Comparison of ENCODE assay signal across 13 cellular contexts in genomic region chr13:48431431-48431830, GRCh38. TPM values are rescaled to one million over a fixed set of nuclear protein-coding genes. Genes with fewer than 3 reads are reported as not detected.
DNase-seq lines count a peak whose midpoint lies in the region; ATAC-seq, FAIRE-seq and TF ChIP-seq lines count a peak whose summit lies in the region.
"Had no signal": no experiment of that assay in that cellular context is flagged by ENCODE, and none has a peak within 500 bp of the region (broad histone marks: within the 10 kb centered on the region; RNA-seq: fewer than 3 reads in every experiment).

No MANE protein-coding gene starts in this region.

- H3K4me3 ChIP-seq in right atrium auricular region = no peak overlapping the region
- H3K4me3 ChIP-seq in astrocyte (ENCODE audit: insufficient read depth, low read depth, low read length) = no peak overlapping the region
- H3K4me3 ChIP-seq in uterus = no peak overlapping the region
- H3K4me3 ChIP-seq: esophagus muscularis mucosa had no signal

- H3K27ac ChIP-seq in right atrium auricular region (peak overlapping the region; percentile 14 to 33), astrocyte (ENCODE audit: low read depth, low read length) (peak overlapping the region; percentile 37), uterus (peak overlapping the region; percentile 66 to 82)
- H3K27ac ChIP-seq: C4-2B had no signal

- peak overlapping the region; percentile 75 for H3K27ac Mint-ChIP-seq in astrocyte (ENCODE audit: unreplicated experiment)

- peaks cover 14% of the 10 kb centered on the region for H3K4me1 Mint-ChIP-seq in astrocyte (ENCODE audit: low read depth, unreplicated experiment)

- no peaks in the 10 kb centered on the region for H3K36me3 Mint-ChIP-seq in astrocyte (ENCODE audit: low read depth, unreplicated experiment)

- no peaks in the 10 kb centered on the region for H3K79me2 ChIP-seq in astrocyte (ENCODE audit: insufficient read depth, low read length)

- H3K4me2 ChIP-seq in astrocyte (ENCODE audit: low read length) = peak overlapping the region; percentile 48

- H4K20me1 ChIP-seq in astrocyte (ENCODE audit: insufficient read depth, low read length) = no peaks in the 10 kb centered on the region

- H3K27me3 ChIP-seq in right atrium auricular region = no peaks in the 10 kb centered on the region
- no peaks in the 10 kb centered on the region for H3K27me3 ChIP-seq in astrocyte (ENCODE audit: insufficient read depth, low read length)
- no peaks in the 10 kb centered on the region for H3K27me3 ChIP-seq in uterus
- H3K27me3 ChIP-seq: esophagus muscularis mucosa had no signal

- H3K9me3 ChIP-seq in right atrium auricular region (no peaks in the 10 kb centered on the region), astrocyte (ENCODE audit: insufficient read depth, low read depth, low read length) (no peaks in the 10 kb centered on the region), uterus (no peaks in the 10 kb centered on the region)
- H3K9me3 ChIP-seq: esophagus muscularis mucosa had no signal

- ATAC-seq in left cardiac atrium = no peak
- no peak for ATAC-seq in HG03460 (IDR thresholded peaks at IDR 0.05; ENCODE audit: unreplicated experiment)

- no peaks in the 10 kb centered on the region for H3K27me3 Mint-ChIP-seq in astrocyte (ENCODE audit: low read depth, unreplicated experiment)

- peaks cover 0 to 20% of the 10 kb centered on the region in 2 donors for H3K4me1 ChIP-seq in right atrium auricular region
- peaks cover 10% of the 10 kb centered on the region for H3K4me1 ChIP-seq in astrocyte (ENCODE audit: insufficient read depth, low read length)
- H3K4me1 ChIP-seq in uterus = peaks cover 0 to 5% of the 10 kb centered on the region in 2 donors

- no peak overlapping the region for H3K4me3 Mint-ChIP-seq in astrocyte (ENCODE audit: unreplicated experiment)

- no peak for FAIRE-seq in astrocyte (lab: Jason Lieb, UNC)

- DNase-seq in right atrium auricular region (ENCODE audit: low spot score) (no peak), left cardiac atrium (no peak), astrocyte (ENCODE audit: low read depth) (peak; percentile 74), medulla oblongata (ENCODE audit: extremely low spot score) (peak; percentile 52), uterus (no peak), OCI-M2 (lab: John Stamatoyannopoulos, UW; ENCODE audit: unreplicated experiment) (no peak), pons (ENCODE audit: low spot score) (no peak)
- DNase-seq: activated CD4-positive, alpha-beta T cell treated with anti-CD3 and anti-CD28 coated beads for 48 hours; activated naive CD4-positive, alpha-beta T cell; Kasumi-1 had no signal

- H3K9me3 Mint-ChIP-seq in astrocyte (ENCODE audit: unreplicated experiment) = peaks cover 2% of the 10 kb centered on the region

- no peak for TF ChIP-seq CTCF in right atrium auricular region (IDR thresholded peaks at IDR 0.05)
- no peak for TF ChIP-seq CTCF in astrocyte (IDR thresholded peaks at IDR 0.05; ENCODE audit: insufficient read depth, low read depth, low read length)
- TF ChIP-seq CTCF in uterus (IDR thresholded peaks at IDR 0.05) = no peak

- no peaks in the 10 kb centered on the region for H3K36me3 ChIP-seq in right atrium auricular region
- H3K36me3 ChIP-seq in astrocyte (ENCODE audit: insufficient read depth, low read length) = no peaks in the 10 kb centered on the region
- no peaks in the 10 kb centered on the region for H3K36me3 ChIP-seq in uterus

- H3K9ac ChIP-seq in astrocyte (ENCODE audit: low read length) = no peak overlapping the region

- intact Hi-C loops in left cardiac atrium (cut with DNase I) (no loop called here), uterus (cut with DNase I; ENCODE audit: low total_unique reads) (no loop called here)

- H2AFZ ChIP-seq in astrocyte (ENCODE audit: low read depth, low read length) = no peak overlapping the region

- TF ChIP-seq POLR2A in uterus (IDR thresholded peaks at IDR 0.05) = no peak

RNA-seq across cellular contexts. Expression of gene LPAR6, which starts 18.5 kb away (rescaled TPM):
- 1 to 10 TPM; 6.1 to 9.3 TPM for total RNA-seq in right atrium auricular region
- total RNA-seq in left cardiac atrium = 10 to 100 TPM; 13.5 to 15.0 TPM
- total RNA-seq in astrocyte = 3.7 and 4.1 TPM in 2 replicates
- total RNA-seq in uterus = 10 to 100 TPM; 13.1 to 85.9 (median 38.9) TPM

Comparison
In these comparisons a context has a peak if more than half of its experiments do, and no peak if none do; other contexts are left out.
1. DNase-seq: peak in astrocyte (single experiment) and medulla oblongata (single experiment); none in right atrium auricular region (single experiment), left cardiac atrium (single experiment), uterus (0 of 2), OCI-M2 (single experiment) and pons (single experiment).
2. H3K27ac ChIP-seq: peak in every context shown above with its lines; median percentile 74 in uterus; 37 in astrocyte; 24 in right atrium auricular region.